8 cellular contexts compared by ENCODE assay signal in genomic region chr10:31353574-31353973, GRCh38.
DNase-seq lines count a peak whose midpoint lies in the region; ATAC-seq and TF ChIP-seq lines count a peak whose summit lies in the region.

No MANE protein-coding gene starts in this region.

- TF ChIP-seq CTCF in NB4 (IDR thresholded peaks at IDR 0.05; ENCODE audit: low read depth, low read length): no peak
- peak; percentile 29 for TF ChIP-seq CTCF in epithelial cell of esophagus (IDR thresholded peaks at IDR 0.05; ENCODE audit: insufficient read depth, low read depth, low read length, missing control alignments)

- H3K4me3 ChIP-seq in NB4 (ENCODE audit: low read depth, low read length) (no peak overlapping the region), epithelial cell of esophagus (ENCODE audit: low read length) (no peak overlapping the region)

- TF ChIP-seq POLR2A in NB4 (IDR thresholded peaks at IDR 0.05; ENCODE audit: extremely low read depth, insufficient read length): no peak

- DNase-seq in AG08396 (ENCODE audit: low spot score) (peak; percentile 43), NB4 (ENCODE audit: low read depth) (peak; percentile 57), epithelial cell of esophagus (ENCODE audit: low read depth) (peak; percentile 95), germinal center (ENCODE audit: low spot score) (no peak), DMS153 (lab: John Stamatoyannopoulos, UW) (no peak), NCI-H1092 (lab: John Stamatoyannopoulos, UW) (no peak)

- peak; percentile 84 for ATAC-seq in GM18499 (IDR thresholded peaks at IDR 0.05; ENCODE audit: insufficient read depth, unreplicated experiment)
- peak; percentile 88 for ATAC-seq in HG02678 (IDR thresholded peaks at IDR 0.05; ENCODE audit: unreplicated experiment)

Comparison
In these comparisons a context has a peak if more than half of its experiments do, and no peak if none do; other contexts are left out.
1. DNase-seq: peak in AG08396 (single experiment), NB4 (single experiment) and epithelial cell of esophagus (single experiment); none in germinal center (single experiment), DMS153 (single experiment) and NCI-H1092 (single experiment).